21 cellular contexts compared by ENCODE assay signal in the genomic region with DNA sequence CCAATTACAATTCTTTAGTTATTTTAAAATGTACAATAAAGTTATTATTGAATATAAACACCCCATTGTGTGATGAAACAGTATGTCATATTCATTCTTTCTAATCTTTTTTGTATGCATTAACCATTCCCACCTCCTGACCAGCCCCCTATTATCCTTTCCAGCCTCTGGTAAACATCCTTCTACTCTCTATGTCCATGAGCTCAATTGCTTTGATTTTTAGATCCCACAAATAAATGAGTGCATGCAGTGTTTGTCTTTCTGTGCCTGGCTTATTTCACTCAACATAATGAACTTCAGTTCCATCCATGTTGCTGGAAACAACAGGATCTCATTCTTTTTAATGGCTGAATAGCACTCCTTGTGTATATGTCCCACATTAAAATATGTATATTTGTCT.
DNase-seq lines count a peak whose midpoint lies in the region; FAIRE-seq and TF ChIP-seq lines count a peak whose summit lies in the region.
"Had no signal": no experiment of that assay in that cellular context is flagged by ENCODE, and none has a peak within 500 bp of the region (broad histone marks: within the 10 kb centered on the region; RNA-seq: fewer than 3 reads in every experiment).

No MANE protein-coding gene starts in this region.

- peak; percentile 3 for DNase-seq in SK-MEL-5 (ENCODE audit: low read depth, low spot score)
- peak; percentile 2 for DNase-seq in globus pallidus (ENCODE audit: low spot score)
- DNase-seq in pons (ENCODE audit: low spot score): peak; percentile 9
- DNase-seq in mucosa of gallbladder (ENCODE audit: low spot score): no peak
- no peak for DNase-seq in C1 segment of cervical spinal cord (lab: John Stamatoyannopoulos, UW)
- DNase-seq in GM12892 (ENCODE audit: insufficient read length): no peak
- DNase-seq: 8988T; ACHN; BE2C; Caco-2; Calu3; CD4-positive, alpha-beta T cell; CD8-positive, alpha-beta T cell; DMS79 treated with DMSO at 0.1 percent for 48 hours; GF-D8 had no signal

- TF ChIP-seq POLR2A in GM12892 (IDR thresholded peaks at IDR 0.05; ENCODE audit: low read depth, low read length): no peak

- in situ Hi-C loops in SK-MEL-5 (cut with HindIII; ENCODE audit: low pct_unique_long_range_greater_than_20kb, low sequenced_read_pairs): no loop called here

- no peak for FAIRE-seq in GM12892 (lab: Jason Lieb, UNC)
- FAIRE-seq: A204.1, D721Med, G401.6, GM12891, GM18507, GM19239 had no signal

Comparison
In these comparisons a context has a peak if more than half of its experiments do, and no peak if none do; other contexts are left out.
1. DNase-seq: peak in SK-MEL-5 (single experiment), globus pallidus (single experiment) and pons (single experiment); none in mucosa of gallbladder (single experiment), C1 segment of cervical spinal cord (0 of 14) and GM12892 (single experiment).